16 cellular contexts compared by ENCODE assay signal in the genomic region with DNA sequence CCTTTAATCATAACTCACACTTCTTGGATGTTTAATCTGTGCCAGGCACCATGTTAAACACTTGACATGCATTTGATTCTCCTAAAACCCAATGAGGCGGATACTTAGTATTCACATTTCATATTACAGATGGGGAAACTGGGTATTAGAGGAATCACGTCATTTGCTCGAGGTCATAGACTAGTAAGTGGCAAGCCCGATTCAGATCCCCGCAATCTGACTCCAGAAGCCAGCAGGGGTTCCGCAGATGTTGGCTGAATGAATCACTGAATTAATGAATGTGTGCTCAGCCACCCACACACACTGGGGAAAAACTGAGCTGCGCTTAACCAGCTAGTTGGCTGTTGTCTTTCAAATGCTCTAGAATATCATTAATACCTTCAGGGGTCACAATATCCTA. TPM values are rescaled to one million over a fixed set of nuclear protein-coding genes. Genes with fewer than 3 reads are reported as not detected.
DNase-seq lines count a peak whose midpoint lies in the region; ATAC-seq and TF ChIP-seq lines count a peak whose summit lies in the region.
"Had no signal": no experiment of that assay in that cellular context is flagged by ENCODE, and none has a peak within 500 bp of the region (broad histone marks: within the 10 kb centered on the region; RNA-seq: fewer than 3 reads in every experiment).

No MANE protein-coding gene starts in this region.

- POLR2A ChIA-PET in AG04449 (lab: Yijun Ruan, JAX): no interaction called here

- H3K27ac Mint-ChIP-seq in activated CD4-positive, alpha-beta T cell treated with anti-CD3 and anti-CD28 coated beads, Interleukin-2, amount 10 ng/mL, durations not matched to agents 24 days and 14 days: no peak overlapping the region
- H3K27ac Mint-ChIP-seq: activated naive CD8-positive, alpha-beta T cell; IgD-negative memory B cell had no signal

- H3K4me1 Mint-ChIP-seq in activated CD4-positive, alpha-beta T cell treated with anti-CD3 and anti-CD28 coated beads, Interleukin-2, amount 10 ng/mL, durations not matched to agents 24 days and 14 days: no peaks in the 10 kb centered on the region
- H3K4me1 Mint-ChIP-seq: IgD-negative memory B cell had no signal

- peaks cover 3% of the 10 kb centered on the region for H3K27me3 Mint-ChIP-seq in activated CD4-positive, alpha-beta T cell treated with anti-CD3 and anti-CD28 coated beads, Interleukin-2, amount 10 ng/mL, durations not matched to agents 24 days and 14 days
- H3K27me3 Mint-ChIP-seq: IgD-negative memory B cell had no signal

- no peak overlapping the region for H3K4me3 Mint-ChIP-seq in activated CD4-positive, alpha-beta T cell treated with anti-CD3 and anti-CD28 coated beads, Interleukin-2, amount 10 ng/mL, durations not matched to agents 24 days and 14 days
- H3K4me3 Mint-ChIP-seq: activated naive CD8-positive, alpha-beta T cell; IgD-negative memory B cell had no signal

- in situ Hi-C loops in GM13977 (cut with MboI; ENCODE audit: low pct_unique_long_range_greater_than_20kb, low sequenced_read_pairs, unreplicated experiment): no loop called here

- no peaks in the 10 kb centered on the region for H3K9me3 Mint-ChIP-seq in activated CD4-positive, alpha-beta T cell treated with anti-CD3 and anti-CD28 coated beads, Interleukin-2, amount 10 ng/mL, durations not matched to agents 24 days and 14 days
- H3K9me3 Mint-ChIP-seq: IgD-negative memory B cell had no signal

- DNase-seq in AG04449 (ENCODE audit: low read depth, low spot score): peak; percentile 9
- peak; percentile 52 for DNase-seq in EL
- DNase-seq in RPMI7951 (ENCODE audit: low read depth): peak; percentile 81
- DNase-seq in iPS-NIHi11 (ENCODE audit: low spot score): peak; percentile 39
- no peak for DNase-seq in GM13977 (ENCODE audit: low spot score)
- no peak for DNase-seq in activated CD4-positive, alpha-beta T cell treated with anti-CD3 and anti-CD28 coated beads, Interleukin-2, amount 10 ng/mL, durations not matched to agents 24 days and 14 days
- no peak for DNase-seq in HUDEP-2 (lab: John Stamatoyannopoulos, UW; ENCODE audit: unreplicated experiment in 76 of 76)
- DNase-seq: effector CD4-positive, alpha-beta T cell; hypothalamus; NCI-H1105; SK-N-SH; T1000 had no signal

- CTCF ChIA-PET in AG04449 (lab: Yijun Ruan, JAX): interaction anchor here (0.6 to 1.8 kb wide), 5 partner anchors 9 to 341 kb away, joined by 3 to 7 read pairs (median 3); no protein-coding TSS in a partner anchor

- intact Hi-C loops in activated CD4-positive, alpha-beta T cell treated with anti-CD3 and anti-CD28 coated beads, Interleukin-2, amount 10 ng/mL, durations not matched to agents 24 days and 14 days (cut with micrococcal nuclease): no loop called here

- no peak overlapping the region for H3K4me3 ChIP-seq in AG04449 (ENCODE audit: low read depth, low read length)
- H3K4me3 ChIP-seq: cardiac muscle cell had no signal

- TF ChIP-seq CTCF in AG04449 (IDR thresholded peaks at IDR 0.05; ENCODE audit: insufficient read depth, low read length, missing control alignments) (no peak), GM13977 (IDR thresholded peaks at IDR 0.05; ENCODE audit: extremely low read depth, insufficient read depth, missing control alignments) (no peak)

- no peaks in the 10 kb centered on the region for H3K36me3 Mint-ChIP-seq in activated CD4-positive, alpha-beta T cell treated with anti-CD3 and anti-CD28 coated beads, Interleukin-2, amount 10 ng/mL, durations not matched to agents 24 days and 14 days (ENCODE audit: low read depth)
- H3K36me3 Mint-ChIP-seq: activated naive CD8-positive, alpha-beta T cell had no signal

- ATAC-seq in GM18519 (IDR thresholded peaks at IDR 0.05; ENCODE audit: low FRiP score, unreplicated experiment): no peak

RNA-seq across cellular contexts. Expression of a gene that starts 22.5 kb away (rescaled TPM):
- not detected in 2 replicates for total RNA-seq in RPMI7951 (2014; rRNA removed; shearing (Covaris generic))
- total RNA-seq in activated CD4-positive, alpha-beta T cell treated with anti-CD3 and anti-CD28 coated beads, Interleukin-2, amount 10 ng/mL, durations not matched to agents 24 days and 14 days: not detected in 2 replicates

Comparison
In these comparisons a context has a peak if more than half of its experiments do, and no peak if none do; other contexts are left out.
1. DNase-seq: peak in AG04449 (single experiment), EL (single experiment), RPMI7951 (single experiment) and iPS-NIHi11 (single experiment); none in GM13977 (single experiment), activated CD4-positive, alpha-beta T cell treated with anti-CD3 and anti-CD28 coated beads, Interleukin-2, amount 10 ng/mL, durations not matched to agents 24 days and 14 days (single experiment) and HUDEP-2 (0 of 76).